Comparison of ENCODE assay signal across 1 cellular context in the genomic region with DNA sequence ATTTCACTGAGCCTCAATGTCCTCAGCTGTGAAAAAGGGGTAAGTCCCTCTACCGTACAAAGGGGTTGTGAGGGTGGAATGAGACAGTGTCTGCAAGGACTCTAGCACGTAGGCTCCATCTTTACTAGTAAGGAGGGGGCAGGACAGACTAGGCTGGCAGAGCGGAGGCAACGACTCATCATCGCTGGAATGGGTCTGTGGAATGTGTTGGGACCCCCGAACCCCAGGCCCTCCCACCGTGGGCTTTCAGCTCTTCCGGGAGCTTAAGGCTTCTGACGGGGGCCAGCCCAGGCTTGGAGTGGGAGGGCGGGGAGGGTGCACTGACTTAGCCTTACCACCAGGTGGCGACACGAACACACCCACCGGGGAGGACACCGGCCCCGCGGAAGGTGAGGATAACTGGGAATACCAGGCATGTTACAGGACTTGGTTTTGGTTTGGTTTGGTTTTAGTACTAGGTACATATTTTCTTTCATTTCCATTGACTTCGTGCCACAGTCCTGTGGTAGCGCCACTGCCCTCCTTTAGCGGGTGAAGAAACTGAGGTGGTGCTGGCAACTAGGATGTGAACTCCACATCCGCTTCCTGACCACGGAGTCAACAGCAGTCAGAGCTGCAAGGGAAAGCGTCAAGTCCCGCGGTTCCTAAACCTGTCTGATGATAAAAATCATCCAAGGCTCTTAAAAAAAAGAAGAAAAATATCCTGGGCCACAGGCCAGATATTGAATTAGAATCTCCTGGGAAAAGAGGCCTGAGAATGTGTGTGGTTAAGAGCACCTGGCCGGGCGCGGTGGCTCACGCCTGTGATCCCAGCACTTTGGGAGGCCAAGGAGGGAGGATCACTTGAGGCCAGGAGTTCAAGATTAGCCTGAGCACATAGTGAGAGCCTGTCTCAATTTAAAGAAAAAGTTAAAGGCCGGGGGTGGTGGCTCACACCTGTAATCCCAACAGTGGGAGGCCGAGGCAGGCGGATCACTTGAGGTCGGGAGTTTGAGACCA.
TF ChIP-seq lines count a peak whose summit lies in the region.

No MANE protein-coding gene starts in this region.

TF ChIP-seq in K562, 482 proteins besides CTCF, POLR2A, EP300 and RAD21 (continued from another document and continues in another):
- TF ChIP-seq NFIX (CRISPR knock-in tag; IDR thresholded peaks at IDR 0.05; ENCODE audit: low read depth) (no peak), GTF2F1 (IDR thresholded peaks at IDR 0.05; ENCODE audit: low read depth, low read length) (no peak), ZNF780A (CRISPR knock-in tag; IDR thresholded peaks at IDR 0.05) (no peak), MYC (IDR thresholded peaks at IDR 0.05; ENCODE audit: low read depth, low read length) (no peak), MYC (CRISPR knock-in tag; IDR thresholded peaks at IDR 0.05; ENCODE audit: borderline replicate concordance, low read depth) (no peak), MLLT1 (IDR thresholded peaks at IDR 0.05) (no peak), MBD2 (IDR thresholded peaks at IDR 0.05; ENCODE audit: borderline replicate concordance, low read depth) (no peak), ZNF655 (CRISPR knock-in tag; IDR thresholded peaks at IDR 0.05) (no peak), TEAD1 (CRISPR knock-in tag; IDR thresholded peaks at IDR 0.05) (no peak), POLR2AphosphoS2 (IDR thresholded peaks at IDR 0.05; ENCODE audit: low read length) (no peak), TBP (optimal IDR thresholded peaks at IDR 0.05; ENCODE audit: low read depth, low read length) (no peak), HIVEP1 (CRISPR knock-in tag; IDR thresholded peaks at IDR 0.05) (no peak), GABPA (tag; conservative IDR thresholded peaks at IDR 0.05; ENCODE audit: low read depth) (no peak), KLF16 (IDR thresholded peaks at IDR 0.05) (peak; percentile 46; the same call in 1 of the 2 replicates), ZNF232 (CRISPR knock-in tag; IDR thresholded peaks at IDR 0.05) (no peak), CREM (IDR thresholded peaks at IDR 0.05; ENCODE audit: low read depth) (peak; percentile 37; the same call in 1 of the 2 replicates), MAFF (IDR thresholded peaks at IDR 0.05; ENCODE audit: low read length) (no peak), FOXK2 (conservative IDR thresholded peaks at IDR 0.05 in 1 of 2, IDR thresholded peaks at IDR 0.05 in 1 of 2; ENCODE audit: low read depth in 2 of 2) (no peak), RB1 (IDR thresholded peaks at IDR 0.05; ENCODE audit: low read depth) (no peak), VEZF1 (CRISPR knock-in tag; IDR thresholded peaks at IDR 0.05) (peak; percentile 55; the same call in 1 of the 2 replicates), IFI16 (CRISPR knock-in tag; IDR thresholded peaks at IDR 0.05) (no peak), TRIM24 (IDR thresholded peaks at IDR 0.05) (no peak), FOSL1 (tag; conservative IDR thresholded peaks at IDR 0.05) (no peak), ZNF23 (CRISPR knock-in tag; IDR thresholded peaks at IDR 0.05) (no peak), RBM34 (IDR thresholded peaks at IDR 0.05; ENCODE audit: borderline replicate concordance, insufficient read depth, low read length) (no peak), XRCC3 (IDR thresholded peaks at IDR 0.05) (no peak), KDM4B (IDR thresholded peaks at IDR 0.05; ENCODE audit: borderline replicate concordance in 2 of 2, low read depth in 1 of 2) (no peak), ZNF75A (CRISPR knock-in tag; IDR thresholded peaks at IDR 0.05) (no peak), FOXM1 (IDR thresholded peaks at IDR 0.05; ENCODE audit: low read depth) (no peak), FOXM1 (CRISPR knock-in tag; IDR thresholded peaks at IDR 0.05; ENCODE audit: low read depth) (no peak), TRIM28 (IDR thresholded peaks at IDR 0.05) (no peak), ZNF12 (CRISPR knock-in tag; IDR thresholded peaks at IDR 0.05) (no peak), ZNF717 (CRISPR knock-in tag; IDR thresholded peaks at IDR 0.05) (no peak), TCF7 (IDR thresholded peaks at IDR 0.05; ENCODE audit: borderline replicate concordance) (no peak; the same call in 1 of the 2 replicates), NELFE (IDR thresholded peaks at IDR 0.05; ENCODE audit: insufficient read depth, insufficient read length) (no peak), SP2 (IDR thresholded peaks at IDR 0.05; ENCODE audit: extremely low read depth, low read depth, low read length, poor library complexity, severe bottlenecking) (no peak), ARID1B (IDR thresholded peaks at IDR 0.05) (no peak), CBX5 (IDR thresholded peaks at IDR 0.05; ENCODE audit: borderline replicate concordance, low read depth) (no peak), ZNF224 (CRISPR knock-in tag; IDR thresholded peaks at IDR 0.05) (no peak), CC2D1A (IDR thresholded peaks at IDR 0.05) (peak; percentile 74; the same call in 1 of the 2 replicates), KLF13 (tag; IDR thresholded peaks at IDR 0.05; ENCODE audit: borderline replicate concordance, low read depth) (no peak), NFATC3 (IDR thresholded peaks at IDR 0.05) (no peak), L3MBTL2 (IDR thresholded peaks at IDR 0.05) (no peak), POLR2B (IDR thresholded peaks at IDR 0.05; ENCODE audit: low read depth, partially characterized antibody) (no peak), ZNF778 (CRISPR knock-in tag; IDR thresholded peaks at IDR 0.05) (no peak)
- TF ChIP-seq, protein P1, sequence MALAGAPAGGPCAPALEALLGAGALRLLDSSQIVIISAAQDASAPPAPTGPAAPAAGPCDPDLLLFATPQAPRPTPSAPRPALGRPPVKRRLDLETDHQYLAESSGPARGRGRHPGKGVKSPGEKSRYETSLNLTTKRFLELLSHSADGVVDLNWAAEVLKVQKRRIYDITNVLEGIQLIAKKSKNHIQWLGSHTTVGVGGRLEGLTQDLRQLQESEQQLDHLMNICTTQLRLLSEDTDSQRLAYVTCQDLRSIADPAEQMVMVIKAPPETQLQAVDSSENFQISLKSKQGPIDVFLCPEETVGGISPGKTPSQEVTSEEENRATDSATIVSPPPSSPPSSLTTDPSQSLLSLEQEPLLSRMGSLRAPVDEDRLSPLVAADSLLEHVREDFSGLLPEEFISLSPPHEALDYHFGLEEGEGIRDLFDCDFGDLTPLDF (CRISPR knock-in tag; IDR thresholded peaks at IDR 0.05): no peak
- TF ChIP-seq, protein P2, sequence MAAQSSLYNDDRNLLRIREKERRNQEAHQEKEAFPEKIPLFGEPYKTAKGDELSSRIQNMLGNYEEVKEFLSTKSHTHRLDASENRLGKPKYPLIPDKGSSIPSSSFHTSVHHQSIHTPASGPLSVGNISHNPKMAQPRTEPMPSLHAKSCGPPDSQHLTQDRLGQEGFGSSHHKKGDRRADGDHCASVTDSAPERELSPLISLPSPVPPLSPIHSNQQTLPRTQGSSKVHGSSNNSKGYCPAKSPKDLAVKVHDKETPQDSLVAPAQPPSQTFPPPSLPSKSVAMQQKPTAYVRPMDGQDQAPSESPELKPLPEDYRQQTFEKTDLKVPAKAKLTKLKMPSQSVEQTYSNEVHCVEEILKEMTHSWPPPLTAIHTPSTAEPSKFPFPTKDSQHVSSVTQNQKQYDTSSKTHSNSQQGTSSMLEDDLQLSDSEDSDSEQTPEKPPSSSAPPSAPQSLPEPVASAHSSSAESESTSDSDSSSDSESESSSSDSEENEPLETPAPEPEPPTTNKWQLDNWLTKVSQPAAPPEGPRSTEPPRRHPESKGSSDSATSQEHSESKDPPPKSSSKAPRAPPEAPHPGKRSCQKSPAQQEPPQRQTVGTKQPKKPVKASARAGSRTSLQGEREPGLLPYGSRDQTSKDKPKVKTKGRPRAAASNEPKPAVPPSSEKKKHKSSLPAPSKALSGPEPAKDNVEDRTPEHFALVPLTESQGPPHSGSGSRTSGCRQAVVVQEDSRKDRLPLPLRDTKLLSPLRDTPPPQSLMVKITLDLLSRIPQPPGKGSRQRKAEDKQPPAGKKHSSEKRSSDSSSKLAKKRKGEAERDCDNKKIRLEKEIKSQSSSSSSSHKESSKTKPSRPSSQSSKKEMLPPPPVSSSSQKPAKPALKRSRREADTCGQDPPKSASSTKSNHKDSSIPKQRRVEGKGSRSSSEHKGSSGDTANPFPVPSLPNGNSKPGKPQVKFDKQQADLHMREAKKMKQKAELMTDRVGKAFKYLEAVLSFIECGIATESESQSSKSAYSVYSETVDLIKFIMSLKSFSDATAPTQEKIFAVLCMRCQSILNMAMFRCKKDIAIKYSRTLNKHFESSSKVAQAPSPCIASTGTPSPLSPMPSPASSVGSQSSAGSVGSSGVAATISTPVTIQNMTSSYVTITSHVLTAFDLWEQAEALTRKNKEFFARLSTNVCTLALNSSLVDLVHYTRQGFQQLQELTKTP (IDR thresholded peaks at IDR 0.05; ENCODE audit: low read depth in 1 of 2, partially characterized antibody in 2 of 2): no peak
- TF ChIP-seq, protein P3, sequence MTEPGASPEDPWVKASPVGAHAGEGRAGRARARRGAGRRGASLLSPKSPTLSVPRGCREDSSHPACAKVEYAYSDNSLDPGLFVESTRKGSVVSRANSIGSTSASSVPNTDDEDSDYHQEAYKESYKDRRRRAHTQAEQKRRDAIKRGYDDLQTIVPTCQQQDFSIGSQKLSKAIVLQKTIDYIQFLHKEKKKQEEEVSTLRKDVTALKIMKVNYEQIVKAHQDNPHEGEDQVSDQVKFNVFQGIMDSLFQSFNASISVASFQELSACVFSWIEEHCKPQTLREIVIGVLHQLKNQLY (CRISPR knock-in tag; conservative IDR thresholded peaks at IDR 0.05): no peak
- TF ChIP-seq, protein P4, sequence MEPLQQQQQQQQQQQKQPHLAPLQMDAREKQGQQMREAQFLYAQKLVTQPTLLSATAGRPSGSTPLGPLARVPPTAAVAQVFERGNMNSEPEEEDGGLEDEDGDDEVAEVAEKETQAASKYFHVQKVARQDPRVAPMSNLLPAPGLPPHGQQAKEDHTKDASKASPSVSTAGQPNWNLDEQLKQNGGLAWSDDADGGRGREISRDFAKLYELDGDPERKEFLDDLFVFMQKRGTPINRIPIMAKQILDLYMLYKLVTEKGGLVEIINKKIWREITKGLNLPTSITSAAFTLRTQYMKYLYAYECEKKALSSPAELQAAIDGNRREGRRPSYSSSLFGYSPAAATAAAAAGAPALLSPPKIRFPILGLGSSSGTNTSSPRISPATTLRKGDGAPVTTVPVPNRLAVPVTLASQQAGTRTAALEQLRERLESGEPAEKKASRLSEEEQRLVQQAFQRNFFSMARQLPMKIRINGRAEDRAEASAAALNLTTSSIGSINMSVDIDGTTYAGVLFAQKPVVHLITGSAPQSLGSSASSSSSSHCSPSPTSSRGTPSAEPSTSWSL (CRISPR knock-in tag; IDR thresholded peaks at IDR 0.05; ENCODE audit: borderline replicate concordance): no peak
- TF ChIP-seq, protein P5, sequence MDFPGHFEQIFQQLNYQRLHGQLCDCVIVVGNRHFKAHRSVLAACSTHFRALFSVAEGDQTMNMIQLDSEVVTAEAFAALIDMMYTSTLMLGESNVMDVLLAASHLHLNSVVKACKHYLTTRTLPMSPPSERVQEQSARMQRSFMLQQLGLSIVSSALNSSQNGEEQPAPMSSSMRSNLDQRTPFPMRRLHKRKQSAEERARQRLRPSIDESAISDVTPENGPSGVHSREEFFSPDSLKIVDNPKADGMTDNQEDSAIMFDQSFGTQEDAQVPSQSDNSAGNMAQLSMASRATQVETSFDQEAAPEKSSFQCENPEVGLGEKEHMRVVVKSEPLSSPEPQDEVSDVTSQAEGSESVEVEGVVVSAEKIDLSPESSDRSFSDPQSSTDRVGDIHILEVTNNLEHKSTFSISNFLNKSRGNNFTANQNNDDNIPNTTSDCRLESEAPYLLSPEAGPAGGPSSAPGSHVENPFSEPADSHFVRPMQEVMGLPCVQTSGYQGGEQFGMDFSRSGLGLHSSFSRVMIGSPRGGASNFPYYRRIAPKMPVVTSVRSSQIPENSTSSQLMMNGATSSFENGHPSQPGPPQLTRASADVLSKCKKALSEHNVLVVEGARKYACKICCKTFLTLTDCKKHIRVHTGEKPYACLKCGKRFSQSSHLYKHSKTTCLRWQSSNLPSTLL (IDR thresholded peaks at IDR 0.05): no peak
- TF ChIP-seq, protein P6, sequence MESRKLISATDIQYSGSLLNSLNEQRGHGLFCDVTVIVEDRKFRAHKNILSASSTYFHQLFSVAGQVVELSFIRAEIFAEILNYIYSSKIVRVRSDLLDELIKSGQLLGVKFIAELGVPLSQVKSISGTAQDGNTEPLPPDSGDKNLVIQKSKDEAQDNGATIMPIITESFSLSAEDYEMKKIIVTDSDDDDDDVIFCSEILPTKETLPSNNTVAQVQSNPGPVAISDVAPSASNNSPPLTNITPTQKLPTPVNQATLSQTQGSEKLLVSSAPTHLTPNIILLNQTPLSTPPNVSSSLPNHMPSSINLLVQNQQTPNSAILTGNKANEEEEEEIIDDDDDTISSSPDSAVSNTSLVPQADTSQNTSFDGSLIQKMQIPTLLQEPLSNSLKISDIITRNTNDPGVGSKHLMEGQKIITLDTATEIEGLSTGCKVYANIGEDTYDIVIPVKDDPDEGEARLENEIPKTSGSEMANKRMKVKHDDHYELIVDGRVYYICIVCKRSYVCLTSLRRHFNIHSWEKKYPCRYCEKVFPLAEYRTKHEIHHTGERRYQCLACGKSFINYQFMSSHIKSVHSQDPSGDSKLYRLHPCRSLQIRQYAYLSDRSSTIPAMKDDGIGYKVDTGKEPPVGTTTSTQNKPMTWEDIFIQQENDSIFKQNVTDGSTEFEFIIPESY (CRISPR knock-in tag; IDR thresholded peaks at IDR 0.05): peak; percentile 95
